ENCODE assay signal across 8 cellular contexts in the genomic region with DNA sequence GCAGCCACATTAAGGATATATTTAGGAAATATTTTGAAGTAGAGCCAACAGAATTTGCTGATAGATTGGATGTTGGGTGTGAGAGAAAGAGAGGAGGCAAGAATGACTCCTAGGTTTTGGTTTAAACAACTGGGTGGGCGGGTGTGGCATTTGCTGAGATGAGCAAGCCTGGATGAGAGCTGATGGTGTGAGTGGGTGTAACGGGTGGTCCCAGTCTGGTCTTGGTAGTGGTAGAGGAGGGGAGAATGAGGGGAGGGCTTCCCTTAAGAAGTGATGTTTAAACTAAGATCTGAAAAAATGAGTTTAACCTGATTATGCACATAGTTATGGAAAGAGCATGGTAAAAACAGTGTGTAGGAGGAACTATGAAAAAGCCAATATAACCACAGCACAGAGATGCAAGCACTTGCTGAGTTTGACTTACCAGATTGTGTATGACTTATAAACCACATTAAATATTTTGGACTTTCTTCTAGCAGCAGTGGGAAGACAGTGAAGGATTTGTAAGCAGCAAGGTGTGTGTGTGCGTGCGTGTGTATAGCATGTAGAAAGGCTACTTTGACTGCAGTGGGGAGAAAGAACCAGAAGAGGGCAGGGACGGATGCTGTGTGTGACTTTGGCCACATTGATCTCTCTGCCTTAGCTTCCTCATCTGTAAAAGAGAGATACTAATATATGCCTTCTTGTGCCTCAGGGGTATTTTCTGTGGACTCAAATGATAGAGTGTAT.
A peak's percentile ranks its signal among the peaks of the same experiment; 100 is the strongest.
DNase-seq lines count a peak whose midpoint lies in the region; ATAC-seq and TF ChIP-seq lines count a peak whose summit lies in the region.

No MANE protein-coding gene starts in this region.

- H3K23ac ChIP-seq in trophoblast cell (ENCODE audit: low read length), result no peak overlapping the region

- H3K27ac Mint-ChIP-seq in activated naive CD4-positive, alpha-beta T cell treated with anti-CD3 and anti-CD28 coated beads, Interleukin-2, amount 10 ng/mL, durations not matched to agents 7 days and 5 days, result no peak overlapping the region

- H3K4ac ChIP-seq in trophoblast cell (ENCODE audit: low read depth, low read length), result no peak overlapping the region

- H3K27me3 Mint-ChIP-seq in activated naive CD4-positive, alpha-beta T cell treated with anti-CD3 and anti-CD28 coated beads, Interleukin-2, amount 10 ng/mL, durations not matched to agents 7 days and 5 days, result peaks cover 9% of the 10 kb centered on the region

- H4K8ac ChIP-seq in trophoblast cell (ENCODE audit: low read depth, low read length), result no peak overlapping the region

- H3K4me1 ChIP-seq in trophoblast cell (ENCODE audit: control insufficient read depth in 1 of 2, insufficient read depth in 2 of 2, low read length in 2 of 2), result no peaks in the 10 kb centered on the region
- H3K4me1 ChIP-seq in adrenal gland (replicated peaks in 1 of 2), result no peaks in the 10 kb centered on the region

- no peak overlapping the region for H2AK5ac ChIP-seq in trophoblast cell (ENCODE audit: low read length)

- H3K27ac ChIP-seq in trophoblast cell (ENCODE audit: low read depth, low read length) (no peak overlapping the region), adrenal gland (no peak overlapping the region)

- no peak for TF ChIP-seq POLR2A in adrenal gland (IDR thresholded peaks at IDR 0.05)

- DNase-seq in SHP77 (lab: John Stamatoyannopoulos, UW) (peak; percentile 4 to 11), SHP77 treated with DMSO at 0.1 percent for 48 hours (lab: John Stamatoyannopoulos, UW) (no peak), NAMALWA (ENCODE audit: low spot score) (peak; percentile 67), trophoblast cell (peak; percentile 3 to 14), adrenal gland (no peak)
- DNase-seq in activated naive CD4-positive, alpha-beta T cell treated with anti-CD3 and anti-CD28 coated beads, Interleukin-2, amount 10 ng/mL, durations not matched to agents 7 days and 5 days, result peak; percentile 22

- H3K4me3 ChIP-seq in trophoblast cell (ENCODE audit: low read depth, low read length) (no peak overlapping the region), adrenal gland (no peak overlapping the region)

- no peak overlapping the region for H2BK120ac ChIP-seq in trophoblast cell (ENCODE audit: insufficient read depth, low read length, poor library complexity)

- WGBS in trophoblast cell (ENCODE audit: extremely low coverage, insufficient coverage, insufficient read length), result no CpG with 5 or more reads among the region's 5 CpGs
- WGBS in adrenal gland, 4 donors, result 62 to 69% (median 65%) methylated on average over 5 of the region's 5 CpGs

- H3K27me3 ChIP-seq in trophoblast cell (ENCODE audit: insufficient read depth, low read length), result no peaks in the 10 kb centered on the region
- no peaks in the 10 kb centered on the region for H3K27me3 ChIP-seq in adrenal gland

- no peak overlapping the region for H2BK5ac ChIP-seq in trophoblast cell (ENCODE audit: low read depth, low read length, poor library complexity)

- H4K12ac ChIP-seq in trophoblast cell (ENCODE audit: low read depth, low read length), result no peak overlapping the region

- no peaks in the 10 kb centered on the region for H3K4me1 Mint-ChIP-seq in activated naive CD4-positive, alpha-beta T cell treated with anti-CD3 and anti-CD28 coated beads, Interleukin-2, amount 10 ng/mL, durations not matched to agents 7 days and 5 days

- H3K18ac ChIP-seq in trophoblast cell (ENCODE audit: low read length), result no peak overlapping the region

- no peaks in the 10 kb centered on the region for H3K79me2 ChIP-seq in trophoblast cell (ENCODE audit: control insufficient read depth, insufficient read depth, low read length, poor library complexity)

- H4K91ac ChIP-seq in trophoblast cell (ENCODE audit: low read depth, low read length), result no peak overlapping the region

- H2BK12ac ChIP-seq in trophoblast cell (ENCODE audit: low read length), result no peak overlapping the region

- H2AFZ ChIP-seq in trophoblast cell (ENCODE audit: insufficient read depth, low read length, poor library complexity), result no peak overlapping the region

- no peaks in the 10 kb centered on the region for H3K9me3 Mint-ChIP-seq in activated naive CD4-positive, alpha-beta T cell treated with anti-CD3 and anti-CD28 coated beads, Interleukin-2, amount 10 ng/mL, durations not matched to agents 7 days and 5 days

- no peaks in the 10 kb centered on the region for H3K79me1 ChIP-seq in trophoblast cell (ENCODE audit: low read length)

- H3K4me3 Mint-ChIP-seq in activated naive CD4-positive, alpha-beta T cell treated with anti-CD3 and anti-CD28 coated beads, Interleukin-2, amount 10 ng/mL, durations not matched to agents 7 days and 5 days, result no peak overlapping the region

- intact Hi-C loops in adrenal gland (cut with DNase I), result no loop called here

- H3K14ac ChIP-seq in trophoblast cell (ENCODE audit: low read length), result no peak overlapping the region

- peak in 1 of 6 experiments; percentile 4 for TF ChIP-seq CTCF in adrenal gland (IDR thresholded peaks at IDR 0.05)

- CTCF ChIA-PET in activated naive CD4-positive, alpha-beta T cell treated with anti-CD3 and anti-CD28 coated beads, Interleukin-2, amount 10 ng/mL, durations not matched to agents 7 days and 5 days (lab: Charles Lee), result interaction anchor here (0.6 to 0.7 kb wide), 3 partner anchors 102 to 256 kb away, joined by 3 to 4 read pairs (median 3); no protein-coding TSS in a partner anchor

- no peak for ATAC-seq in GM21717 (IDR thresholded peaks at IDR 0.05; ENCODE audit: unreplicated experiment)
- no peak for ATAC-seq in HG02938 (IDR thresholded peaks at IDR 0.05; ENCODE audit: unreplicated experiment)

- H3K9me3 ChIP-seq in trophoblast cell (ENCODE audit: insufficient read depth, low read depth, low read length) (no peaks in the 10 kb centered on the region), adrenal gland (replicated peaks in 1 of 3) (no peaks in the 10 kb centered on the region)

- no peaks in the 10 kb centered on the region for H3K36me3 Mint-ChIP-seq in activated naive CD4-positive, alpha-beta T cell treated with anti-CD3 and anti-CD28 coated beads, Interleukin-2, amount 10 ng/mL, durations not matched to agents 7 days and 5 days

- no peak overlapping the region for H3K4me2 ChIP-seq in trophoblast cell (ENCODE audit: low read length)

- no peak overlapping the region for H3K9ac ChIP-seq in trophoblast cell (ENCODE audit: low read length)

- no peaks in the 10 kb centered on the region for H3K36me3 ChIP-seq in trophoblast cell (ENCODE audit: control insufficient read depth in 1 of 2, insufficient read depth in 2 of 2, low read length in 2 of 2)
- H3K36me3 ChIP-seq in adrenal gland (replicated peaks in 1 of 2), result no peaks in the 10 kb centered on the region

Comparison
In these comparisons a context has a peak if more than half of its experiments do, and no peak if none do; other contexts are left out.
1. DNase-seq: peak in SHP77 (2 of 2), NAMALWA (single experiment), activated naive CD4-positive, alpha-beta T cell treated with anti-CD3 and anti-CD28 coated beads, Interleukin-2, amount 10 ng/mL, durations not matched to agents 7 days and 5 days (single experiment) and trophoblast cell (2 of 2); none in SHP77 treated with DMSO at 0.1 percent for 48 hours (single experiment) and adrenal gland (0 of 7).